Comparison of ENCODE assay signal across 7 cellular contexts in the genomic region with DNA sequence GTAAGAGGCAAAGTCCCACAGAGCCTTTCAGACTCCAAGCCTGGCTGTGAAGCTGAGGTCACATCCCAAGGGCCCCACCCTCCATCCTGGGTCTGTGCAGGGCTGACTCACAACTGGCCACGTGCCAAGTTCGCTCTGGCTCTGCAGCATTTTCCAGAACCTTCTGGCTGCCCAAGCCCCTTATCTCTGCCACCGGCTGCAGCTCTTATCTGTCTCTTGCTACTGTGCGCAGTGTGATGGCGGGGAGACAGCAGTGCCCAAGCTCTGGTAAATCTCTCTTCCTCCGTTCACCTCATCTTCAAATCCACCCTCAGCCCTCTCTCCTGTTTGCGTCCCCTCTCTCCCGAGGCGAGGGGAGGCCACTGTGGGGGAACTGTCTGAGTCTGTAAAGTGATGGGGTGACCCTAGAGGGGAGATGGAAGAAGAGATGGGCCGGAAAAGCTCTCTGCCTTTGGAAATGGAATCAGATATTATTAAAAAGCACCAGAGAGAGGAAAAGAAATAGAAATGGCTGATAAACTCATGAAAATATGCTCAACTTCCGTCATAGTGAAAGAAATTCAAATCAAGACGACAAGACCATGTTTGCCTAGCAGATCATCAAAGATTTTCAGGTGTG.
A peak's percentile ranks its signal among the peaks of the same experiment; 100 is the strongest.
DNase-seq lines count a peak whose midpoint lies in the region; TF ChIP-seq lines count a peak whose summit lies in the region.

No MANE protein-coding gene starts in this region.

- H2AFZ ChIP-seq in GM23248 = no peak overlapping the region

- peaks cover 5% of the 10 kb centered on the region for H3K4me1 Mint-ChIP-seq in CD14-positive monocyte

- H3K4me3 Mint-ChIP-seq in CD14-positive monocyte = no peak overlapping the region

- no peak overlapping the region for H3K9ac ChIP-seq in GM23248

- in situ Hi-C loops in GM23248 (cut with MboI) = no loop called here

- peak; percentile 74 for DNase-seq in GM23248
- DNase-seq in NCI-H510A treated with DMSO at 0.1 percent for 48 hours (lab: John Stamatoyannopoulos, UW) = peak; percentile 68
- peak; percentile 45 for DNase-seq in fibroblast of the conjunctiva (ENCODE audit: low read depth)
- peak; percentile 9 for DNase-seq in skeletal muscle cell (ENCODE audit: low read depth)
- no peak for DNase-seq in NCI-H1105 treated with DMSO at 0.1 percent for 48 hours (lab: John Stamatoyannopoulos, UW)
- no peak for DNase-seq in CD14-positive monocyte (ENCODE audit: low spot score)
- DNase-seq in Ammon's horn (ENCODE audit: low spot score) = no peak

- no peak overlapping the region for H3K4me2 ChIP-seq in GM23248 (ENCODE audit: unreplicated experiment)

- no peak overlapping the region for H3K27ac ChIP-seq in GM23248

- 40 to 41% methylated on average over 12 of the region's 12 CpGs for WGBS in GM23248 (ENCODE audit: low coverage in 1 of 2, low lambda C conversion rate in 2 of 2, missing lambda C conversion rate in 2 of 2), 2 experiments

- intact Hi-C loops in CD14-positive monocyte (cut with micrococcal nuclease) = no loop called here

- H3K9me3 ChIP-seq in GM23248 (ENCODE audit: low read depth) = no peaks in the 10 kb centered on the region

- no peaks in the 10 kb centered on the region for H3K4me1 ChIP-seq in GM23248 (ENCODE audit: insufficient read depth)

- H3K9me3 Mint-ChIP-seq in CD14-positive monocyte = peaks cover 0 to 6% (median 4%) of the 10 kb centered on the region in 7 donors

- H3K4me3 ChIP-seq in GM23248 (no peak overlapping the region), skeletal muscle cell (ENCODE audit: low read depth, low read length) (no peak overlapping the region)

- peak overlapping the region in 1 of 7 donors; percentile 20 for H3K27ac Mint-ChIP-seq in CD14-positive monocyte

- H3K27me3 Mint-ChIP-seq in CD14-positive monocyte (ENCODE audit: low read depth in 3 of 3) = peaks cover 2 to 9% (median 4%) of the 10 kb centered on the region in 3 donors

- no peaks in the 10 kb centered on the region for H3K79me2 ChIP-seq in GM23248 (ENCODE audit: insufficient read depth)

- no peaks in the 10 kb centered on the region for H3K36me3 Mint-ChIP-seq in CD14-positive monocyte

- no peaks in the 10 kb centered on the region for H3K36me3 ChIP-seq in GM23248 (ENCODE audit: low read depth)

- no peaks in the 10 kb centered on the region for H4K20me1 ChIP-seq in GM23248 (ENCODE audit: insufficient read depth)

- H3K27me3 ChIP-seq in GM23248 (replicated peaks; ENCODE audit: insufficient read depth) = no peaks in the 10 kb centered on the region

- H3K9me2 ChIP-seq in GM23248 (ENCODE audit: insufficient read depth) = no peaks in the 10 kb centered on the region

- TF ChIP-seq CTCF in CD14-positive monocyte (IDR thresholded peaks at IDR 0.05) = no peak

- no peaks in the 10 kb centered on the region for H3F3A ChIP-seq in GM23248 (ENCODE audit: insufficient read depth)

Comparison
In these comparisons a context has a peak if more than half of its experiments do, and no peak if none do; other contexts are left out.
1. DNase-seq: peak in GM23248 (single experiment), NCI-H510A treated with DMSO at 0.1 percent for 48 hours (single experiment), fibroblast of the conjunctiva (single experiment) and skeletal muscle cell (single experiment); none in NCI-H1105 treated with DMSO at 0.1 percent for 48 hours (single experiment), CD14-positive monocyte (single experiment) and Ammon's horn (single experiment).